29 cellular contexts compared by ENCODE assay signal in the genomic region with DNA sequence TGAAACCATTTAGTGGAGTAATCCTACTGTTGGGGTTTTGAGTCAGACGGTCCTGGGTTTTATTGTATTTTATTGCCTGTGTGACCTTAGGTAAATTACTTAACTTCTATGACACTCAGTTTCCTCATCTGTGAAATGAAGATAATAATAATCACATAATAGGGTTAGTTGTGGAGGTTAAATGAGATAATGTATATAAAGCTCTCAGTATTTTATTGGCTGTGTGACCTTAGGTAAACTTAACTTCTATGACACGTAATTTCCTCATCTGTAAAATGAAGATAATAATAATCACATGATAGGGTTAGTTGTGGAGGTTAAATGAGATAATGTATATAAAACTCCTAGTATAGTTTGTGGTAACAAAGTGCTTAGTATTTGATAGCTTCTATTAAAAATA. TPM values are rescaled to one million over a fixed set of nuclear protein-coding genes. Genes with fewer than 3 reads are reported as not detected.
"Had no signal": no experiment of that assay in that cellular context is flagged by ENCODE, and none has a peak within 500 bp of the region (broad histone marks: within the 10 kb centered on the region; RNA-seq: fewer than 3 reads in every experiment).

No MANE protein-coding gene starts in this region.

- ATAC-seq: activated CD8-positive, alpha-beta T cell treated with anti-CD3 and anti-CD28 coated beads for 36 hours; activated naive CD8-positive, alpha-beta T cell treated with anti-CD3 and anti-CD28 coated beads, Interleukin-2, amount 50 U/mL, for 24 hours; T-cell; T-helper 17 cell had no signal

- H3K4me3 ChIP-seq: ascending aorta, cardiac muscle cell had no signal

- FAIRE-seq: bronchial epithelial cell, TTC549 had no signal

- H3K27me3 ChIP-seq: ascending aorta had no signal

- H3K36me3 ChIP-seq: ascending aorta, cardiac muscle cell had no signal

- H3K9me3 ChIP-seq: ascending aorta had no signal

- DNase-seq: activated B cell treated with CpG ODN at 0.5 μM for 24 hours; activated CD4-positive, alpha-beta memory T cell treated with anti-CD3 and anti-CD28 coated beads for 36 hours; activated CD4-positive, alpha-beta T cell treated with anti-CD3 and anti-CD28 coated beads for 4 hours; activated CD4-positive, alpha-beta T cell treated with anti-CD3 and anti-CD28 coated beads, Interleukin-2, amount 10 ng/mL, durations not matched to agents 24 days and 14 days; activated CD4-positive, alpha-beta T cell treated with anti-CD3 and anti-CD28 coated beads, Interleukin-2, amount 50 U/mL, for 1 hour; activated CD4-positive, alpha-beta T cell treated with anti-CD3 and anti-CD28 coated beads, Interleukin-2, amount 50 U/mL, for 4 hours; activated CD4-positive, CD25-positive, alpha-beta regulatory T cell treated with anti-CD3 and anti-CD28 coated beads, Interleukin-2, amount 50 U/mL, for 72 hours; activated CD8-positive, alpha-beta memory T cell treated with anti-CD3 and anti-CD28 coated beads, Interleukin-2, amount 50 U/mL, for 4 hours; activated CD8-positive, alpha-beta T cell treated with anti-CD3 and anti-CD28 coated beads for 36 hours; activated effector memory CD4-positive, alpha-beta T cell treated with Interleukin-2 at 50 U/mL for 16 hours; activated gamma-delta T cell; activated naive CD4-positive, alpha-beta T cell treated with anti-CD3 and anti-CD28 coated beads, Interleukin-2, amount 10 ng/mL, durations not matched to agents 7 days and 5 days; activated naive CD4-positive, alpha-beta T cell treated with Interleukin-2 at 50 U/mL for 16 hours; activated naive CD8-positive, alpha-beta T cell treated with anti-CD3 and anti-CD28 coated beads, Interleukin-2, amount 10 ng/mL, durations not matched to agents 7 days and 5 days; activated naive CD8-positive, alpha-beta T cell treated with anti-CD3 and anti-CD28 coated beads, Interleukin-2, amount 50 U/mL, for 24 hours; activated T-cell treated with anti-CD3 and anti-CD28 coated beads for 4 hours; activated T-cell treated with anti-CD3 and anti-CD28 coated beads, Interleukin-2, amount 50 U/mL, for 1 hour; activated T-cell treated with anti-CD3 and anti-CD28 coated beads, Interleukin-2, amount 50 U/mL, for 48 hours; amygdala; anterior cingulate cortex; caudate nucleus; cerebellar nuclear complex; T-cell; T-helper 17 cell had no signal

- H3K27ac ChIP-seq: ascending aorta, cardiac muscle cell, VCaP had no signal

- H3K4me1 ChIP-seq: ascending aorta had no signal

RNA-seq across cellular contexts. Expression of a gene that starts 13.2 kb away (rescaled TPM):
- total RNA-seq: activated B cell treated with CpG ODN at 0.5 μM for 24 hours; activated CD8-positive, alpha-beta T cell treated with anti-CD3 and anti-CD28 coated beads for 36 hours; activated naive CD8-positive, alpha-beta T cell treated with anti-CD3 and anti-CD28 coated beads, Interleukin-2, amount 10 ng/mL, durations not matched to agents 7 days and 5 days; ascending aorta; T-cell; T-helper 17 cell had no signal
